Comparison of ENCODE assay signal across 18 cellular contexts in the genomic region with DNA sequence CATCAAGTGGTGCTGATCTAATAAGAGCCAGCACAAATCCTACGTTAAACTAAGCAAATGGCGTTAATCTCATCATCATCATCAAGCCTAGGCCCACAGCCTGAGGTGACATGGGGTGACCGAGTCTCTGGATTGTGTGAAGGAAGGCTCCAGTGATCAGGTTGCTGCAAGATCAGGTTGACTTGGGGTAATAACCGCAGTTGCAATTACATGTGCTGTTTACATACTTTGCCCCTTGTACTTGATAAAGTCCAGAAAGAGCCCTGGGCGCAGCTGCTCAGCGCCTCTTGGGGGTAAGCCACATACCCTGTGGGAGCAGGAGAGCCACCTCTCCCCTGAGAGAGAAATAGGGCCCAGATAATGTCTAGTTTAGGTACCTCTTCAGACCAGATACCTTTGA.
DNase-seq lines count a peak whose midpoint lies in the region; ATAC-seq, FAIRE-seq and TF ChIP-seq lines count a peak whose summit lies in the region.
"Had no signal": no experiment of that assay in that cellular context is flagged by ENCODE, and none has a peak within 500 bp of the region (broad histone marks: within the 10 kb centered on the region; RNA-seq: fewer than 3 reads in every experiment).

No MANE protein-coding gene starts in this region.

- H3K9me3 ChIP-seq in breast epithelium = no peaks in the 10 kb centered on the region

- H3K27me3 Mint-ChIP-seq in MCF 10A (ENCODE audit: insufficient read depth, unreplicated experiment) (no peaks in the 10 kb centered on the region), nephron (ENCODE audit: low read depth) (peaks cover 42% of the 10 kb centered on the region), GM23338 (ENCODE audit: insufficient read depth, low read depth, poor library complexity) (peaks cover 3% of the 10 kb centered on the region)

- H3K4me3 ChIP-seq in breast epithelium = no peak overlapping the region
- no peak overlapping the region for H3K4me3 ChIP-seq in fibroblast of villous mesenchyme (ENCODE audit: low read depth, low read length)
- no peak overlapping the region for H3K4me3 ChIP-seq in GM23338
- H3K4me3 ChIP-seq: GM12878 had no signal

- H3K27ac ChIP-seq in breast epithelium (no peak overlapping the region), GM23338 (ENCODE audit: low read depth) (no peak overlapping the region)
- H3K27ac ChIP-seq: C4-2B had no signal

- intact Hi-C loops in MCF 10A (cut with micrococcal nuclease) = loop anchor here (5.0 kb wide), 1 partner anchor 132 kb away; no protein-coding TSS in a partner anchor
- intact Hi-C loops in breast epithelium (cut with DNase I; ENCODE audit: low total_unique reads) = loop anchor here (5.0 kb wide), 1 partner anchor 892 kb away; no protein-coding TSS in a partner anchor

- no peak for DNase-seq in MCF 10A (ENCODE audit: unreplicated experiment)
- no peak for DNase-seq in breast epithelium (ENCODE audit: low spot score in 2 of 2)
- DNase-seq in fibroblast of villous mesenchyme (ENCODE audit: low read depth) = peak; percentile 18
- no peak for DNase-seq in urothelium cell line (ENCODE audit: low spot score)
- no peak for DNase-seq in nucleus accumbens (lab: John Stamatoyannopoulos, UW)
- DNase-seq in GM23338 (ENCODE audit: low spot score) = no peak
- DNase-seq: COR-L47, NCI-H1436 treated with DMSO at 0.1 percent for 48 hours, NCI-H2081, NCI-H748 treated with DMSO at 0.1 percent for 48 hours, SHP77 had no signal

- BruUV-seq in MCF 10A (replicated peaks; lab: Mats Ljungman, UMichigan) = no TSS peak

- CTCF ChIA-PET in MCF 10A (lab: Yijun Ruan, JAX) = interaction anchor here (0.6 to 1.5 kb wide), 2 partner anchors 114 to 130 kb away, joined by 3 to 5 read pairs; no protein-coding TSS in a partner anchor

- H3K79me2 ChIP-seq in GM23338 (replicated peaks; ENCODE audit: insufficient read depth) = no peaks in the 10 kb centered on the region

- H3K27me3 ChIP-seq in breast epithelium = peaks cover 0 to 3% of the 10 kb centered on the region in 2 donors
- H3K27me3 ChIP-seq in GM23338 (ENCODE audit: insufficient read depth) = no peaks in the 10 kb centered on the region

- no peak overlapping the region for H3K4me2 ChIP-seq in GM23338

- TF ChIP-seq CTCF in MCF 10A (IDR thresholded peaks at IDR 0.05; ENCODE audit: unreplicated experiment) (no peak), breast epithelium (IDR thresholded peaks at IDR 0.05) (no peak), fibroblast of villous mesenchyme (IDR thresholded peaks at IDR 0.05; ENCODE audit: insufficient read depth, low read depth, low read length) (no peak), nephron (IDR thresholded peaks at IDR 0.05; ENCODE audit: unreplicated experiment in 3 of 3) (no peak), GM23338 (conservative IDR thresholded peaks at IDR 0.05; ENCODE audit: low read depth in 2 of 2) (no peak)

- H3K36me3 ChIP-seq in breast epithelium (no peaks in the 10 kb centered on the region), GM23338 (ENCODE audit: insufficient read depth) (no peaks in the 10 kb centered on the region)

- H3K4me3 Mint-ChIP-seq in MCF 10A (ENCODE audit: unreplicated experiment) = no peak overlapping the region
- no peak overlapping the region for H3K4me3 Mint-ChIP-seq in nephron
- H3K4me3 Mint-ChIP-seq in GM23338 = no peak overlapping the region

- peak overlapping the region; percentile 49 for H3K27ac Mint-ChIP-seq in MCF 10A (ENCODE audit: low read depth, unreplicated experiment)
- H3K27ac Mint-ChIP-seq in nephron = peak overlapping the region in 2 of 3 experiments; percentile 9 to 15
- H3K27ac Mint-ChIP-seq in GM23338 = no peak overlapping the region

- no peak for TF ChIP-seq POLR2A in breast epithelium (IDR thresholded peaks at IDR 0.05)

- H3K9me2 ChIP-seq in GM23338 (ENCODE audit: insufficient read depth) = peaks cover 6% of the 10 kb centered on the region; the same call in 1 of the 2 replicates

- no peaks in the 10 kb centered on the region for H3K36me3 Mint-ChIP-seq in MCF 10A (ENCODE audit: insufficient read depth, unreplicated experiment)
- no peaks in the 10 kb centered on the region for H3K36me3 Mint-ChIP-seq in nephron (ENCODE audit: low read depth)
- no peaks in the 10 kb centered on the region; the same call in 2 of the 3 replicates for H3K36me3 Mint-ChIP-seq in GM23338 (ENCODE audit: low read depth)

- H3F3A ChIP-seq in GM23338 (replicated peaks; ENCODE audit: low read depth) = no peaks in the 10 kb centered on the region

- H3K4me1 ChIP-seq in breast epithelium (no peaks in the 10 kb centered on the region), GM23338 (ENCODE audit: insufficient read depth) (peaks cover 5% of the 10 kb centered on the region; the same call in 1 of the 2 replicates)

- peaks cover 41% of the 10 kb centered on the region for H3K4me1 Mint-ChIP-seq in MCF 10A (ENCODE audit: insufficient read depth, unreplicated experiment)
- peaks cover 44% of the 10 kb centered on the region for H3K4me1 Mint-ChIP-seq in nephron
- H3K4me1 Mint-ChIP-seq in GM23338 = peaks cover 22% of the 10 kb centered on the region

- POLR2A ChIA-PET in MCF 10A (lab: Yijun Ruan, JAX) = interaction anchor here (0.8 to 2.6 kb wide), 8 partner anchors 10 to 642 kb away, joined by 3 to 13 read pairs (median 5); a partner anchor contains a TSS

- ATAC-seq in HG03025 (IDR thresholded peaks at IDR 0.05; ENCODE audit: low FRiP score, unreplicated experiment) (no peak), GM23338 (no peak)
- ATAC-seq: GM12878 had no signal

- H3K9me3 Mint-ChIP-seq in MCF 10A (ENCODE audit: unreplicated experiment) = no peaks in the 10 kb centered on the region
- no peaks in the 10 kb centered on the region for H3K9me3 Mint-ChIP-seq in nephron
- H3K9me3 Mint-ChIP-seq in GM23338 = 0 out of 3 replicates have a peak, but pooled peaks cover 3% of the 10 kb centered on the region

- FAIRE-seq in urothelium cell line (lab: Jason Lieb, UNC) = peak; percentile 42
- FAIRE-seq: A204.1, GM12878, GM18507, GM19239 had no signal

- H2AFZ ChIP-seq in GM23338 = no peak overlapping the region

- no peaks in the 10 kb centered on the region for H4K20me1 ChIP-seq in GM23338 (replicated peaks; ENCODE audit: insufficient read depth)

TF ChIP-seq in GM23338, 12 proteins besides CTCF, POLR2A, EP300 and RAD21 (continues in another document):
- no peak for TF ChIP-seq ZNF331 (CRISPR knock-in tag; IDR thresholded peaks at IDR 0.05; ENCODE audit: low read depth)
- TF ChIP-seq, protein P1, sequence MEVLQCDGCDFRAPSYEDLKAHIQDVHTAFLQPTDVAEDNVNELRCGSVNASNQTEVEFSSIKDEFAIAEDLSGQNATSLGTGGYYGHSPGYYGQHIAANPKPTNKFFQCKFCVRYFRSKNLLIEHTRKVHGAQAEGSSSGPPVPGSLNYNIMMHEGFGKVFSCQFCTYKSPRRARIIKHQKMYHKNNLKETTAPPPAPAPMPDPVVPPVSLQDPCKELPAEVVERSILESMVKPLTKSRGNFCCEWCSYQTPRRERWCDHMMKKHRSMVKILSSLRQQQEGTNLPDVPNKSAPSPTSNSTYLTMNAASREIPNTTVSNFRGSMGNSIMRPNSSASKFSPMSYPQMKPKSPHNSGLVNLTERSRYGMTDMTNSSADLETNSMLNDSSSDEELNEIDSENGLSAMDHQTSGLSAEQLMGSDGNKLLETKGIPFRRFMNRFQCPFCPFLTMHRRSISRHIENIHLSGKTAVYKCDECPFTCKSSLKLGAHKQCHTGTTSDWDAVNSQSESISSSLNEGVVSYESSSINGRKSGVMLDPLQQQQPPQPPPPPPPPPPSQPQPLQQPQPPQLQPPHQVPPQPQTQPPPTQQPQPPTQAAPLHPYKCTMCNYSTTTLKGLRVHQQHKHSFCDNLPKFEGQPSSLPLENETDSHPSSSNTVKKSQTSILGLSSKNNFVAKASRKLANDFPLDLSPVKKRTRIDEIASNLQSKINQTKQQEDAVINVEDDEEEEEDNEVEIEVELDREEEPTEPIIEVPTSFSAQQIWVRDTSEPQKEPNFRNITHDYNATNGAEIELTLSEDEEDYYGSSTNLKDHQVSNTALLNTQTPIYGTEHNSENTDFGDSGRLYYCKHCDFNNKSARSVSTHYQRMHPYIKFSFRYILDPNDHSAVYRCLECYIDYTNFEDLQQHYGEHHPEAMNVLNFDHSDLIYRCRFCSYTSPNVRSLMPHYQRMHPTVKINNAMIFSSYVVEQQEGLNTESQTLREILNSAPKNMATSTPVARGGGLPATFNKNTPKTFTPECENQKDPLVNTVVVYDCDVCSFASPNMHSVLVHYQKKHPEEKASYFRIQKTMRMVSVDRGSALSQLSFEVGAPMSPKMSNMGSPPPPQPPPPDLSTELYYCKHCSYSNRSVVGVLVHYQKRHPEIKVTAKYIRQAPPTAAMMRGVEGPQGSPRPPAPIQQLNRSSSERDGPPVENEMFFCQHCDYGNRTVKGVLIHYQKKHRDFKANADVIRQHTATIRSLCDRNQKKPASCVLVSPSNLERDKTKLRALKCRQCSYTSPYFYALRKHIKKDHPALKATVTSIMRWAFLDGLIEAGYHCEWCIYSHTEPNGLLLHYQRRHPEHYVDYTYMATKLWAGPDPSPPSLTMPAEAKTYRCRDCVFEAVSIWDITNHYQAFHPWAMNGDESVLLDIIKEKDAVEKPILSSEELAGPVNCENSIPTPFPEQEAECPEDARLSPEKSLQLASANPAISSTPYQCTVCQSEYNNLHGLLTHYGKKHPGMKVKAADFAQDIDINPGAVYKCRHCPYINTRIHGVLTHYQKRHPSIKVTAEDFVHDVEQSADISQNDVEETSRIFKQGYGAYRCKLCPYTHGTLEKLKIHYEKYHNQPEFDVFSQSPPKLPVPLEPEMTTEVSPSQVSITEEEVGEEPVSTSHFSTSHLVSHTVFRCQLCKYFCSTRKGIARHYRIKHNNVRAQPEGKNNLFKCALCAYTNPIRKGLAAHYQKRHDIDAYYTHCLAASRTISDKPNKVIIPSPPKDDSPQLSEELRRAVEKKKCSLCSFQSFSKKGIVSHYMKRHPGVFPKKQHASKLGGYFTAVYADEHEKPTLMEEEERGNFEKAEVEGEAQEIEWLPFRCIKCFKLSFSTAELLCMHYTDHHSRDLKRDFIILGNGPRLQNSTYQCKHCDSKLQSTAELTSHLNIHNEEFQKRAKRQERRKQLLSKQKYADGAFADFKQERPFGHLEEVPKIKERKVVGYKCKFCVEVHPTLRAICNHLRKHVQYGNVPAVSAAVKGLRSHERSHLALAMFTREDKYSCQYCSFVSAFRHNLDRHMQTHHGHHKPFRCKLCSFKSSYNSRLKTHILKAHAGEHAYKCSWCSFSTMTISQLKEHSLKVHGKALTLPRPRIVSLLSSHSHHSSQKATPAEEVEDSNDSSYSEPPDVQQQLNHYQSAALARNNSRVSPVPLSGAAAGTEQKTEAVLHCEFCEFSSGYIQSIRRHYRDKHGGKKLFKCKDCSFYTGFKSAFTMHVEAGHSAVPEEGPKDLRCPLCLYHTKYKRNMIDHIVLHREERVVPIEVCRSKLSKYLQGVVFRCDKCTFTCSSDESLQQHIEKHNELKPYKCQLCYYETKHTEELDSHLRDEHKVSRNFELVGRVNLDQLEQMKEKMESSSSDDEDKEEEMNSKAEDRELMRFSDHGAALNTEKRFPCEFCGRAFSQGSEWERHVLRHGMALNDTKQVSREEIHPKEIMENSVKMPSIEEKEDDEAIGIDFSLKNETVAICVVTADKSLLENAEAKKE (CRISPR knock-in tag; IDR thresholded peaks at IDR 0.05) = no peak
